Comparison of ENCODE assay signal across 13 cellular contexts in the genomic region with DNA sequence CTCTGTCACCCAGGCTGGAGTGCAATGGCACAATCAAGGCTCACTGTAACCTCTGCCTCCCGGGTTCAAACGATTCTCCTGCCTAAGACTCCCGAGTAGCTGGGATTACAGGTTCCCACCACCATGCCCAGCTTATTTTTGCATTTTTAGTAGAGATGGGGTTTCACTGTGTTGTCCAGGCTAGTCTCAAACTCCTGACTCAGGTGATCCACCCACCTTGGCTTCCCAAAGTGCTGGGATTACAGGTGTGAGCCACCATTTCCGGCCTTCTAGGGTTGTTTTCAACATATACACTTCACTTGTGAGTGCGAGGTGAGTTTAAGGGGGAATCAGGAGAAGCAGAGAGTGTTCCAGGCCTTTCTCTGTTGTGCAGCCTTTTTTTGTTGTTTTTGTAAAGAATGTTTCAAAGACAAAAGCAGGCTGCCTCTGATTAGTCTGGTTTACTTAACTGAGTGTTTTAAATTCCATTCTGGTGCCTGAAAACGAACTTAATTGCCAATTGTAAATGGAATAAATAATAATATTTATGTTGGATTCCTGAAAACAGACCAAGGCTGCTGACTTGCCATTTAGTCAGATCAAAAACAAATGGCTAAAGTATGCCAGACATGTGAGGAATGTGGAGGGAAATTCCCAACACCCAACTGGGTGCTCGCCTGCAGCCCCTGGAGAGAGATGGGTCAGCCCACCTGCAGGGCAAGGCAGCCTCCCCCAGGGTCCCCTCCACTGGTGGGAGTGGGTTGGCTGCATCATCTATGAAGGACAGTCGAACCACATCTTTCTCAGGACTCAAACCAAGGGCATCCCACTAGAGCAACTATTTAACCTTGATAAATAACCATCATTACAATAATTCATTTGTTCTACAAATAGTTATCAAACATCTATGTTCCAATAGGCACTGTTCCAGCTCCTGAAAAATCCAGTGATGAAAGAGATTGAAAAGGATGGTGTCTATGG. TPM values are rescaled to one million over a fixed set of nuclear protein-coding genes. Genes with fewer than 3 reads are reported as not detected.
DNase-seq lines count a peak whose midpoint lies in the region; ATAC-seq and TF ChIP-seq lines count a peak whose summit lies in the region.
"Had no signal": no experiment of that assay in that cellular context is flagged by ENCODE, and none has a peak within 500 bp of the region (broad histone marks: within the 10 kb centered on the region; RNA-seq: fewer than 3 reads in every experiment).

No MANE protein-coding gene starts in this region.

- H3K27ac Mint-ChIP-seq in Caco-2 (ENCODE audit: unreplicated experiment), result peak overlapping the region; percentile 92

- BruUV-seq in Caco-2 (replicated peaks; lab: Mats Ljungman, UMichigan), result no TSS peak

- intact Hi-C loops in Caco-2 (cut with micrococcal nuclease; ENCODE audit: unreplicated experiment), result no loop called here

- H3K36me3 ChIP-seq in Caco-2 (ENCODE audit: control insufficient read depth, insufficient read depth, low read length), result no peaks in the 10 kb centered on the region

- H3K4me1 Mint-ChIP-seq in Caco-2 (ENCODE audit: low read depth, unreplicated experiment), result peaks cover 26% of the 10 kb centered on the region

- H3K9me3 ChIP-seq in Caco-2, result no peaks in the 10 kb centered on the region

- H3K4me3 ChIP-seq in Caco-2 (ENCODE audit: low read depth, low read length) (no peak overlapping the region), epithelial cell of proximal tubule (ENCODE audit: low read depth, low read length) (no peak overlapping the region)

- H3K9me3 Mint-ChIP-seq in Caco-2 (ENCODE audit: unreplicated experiment), result no peaks in the 10 kb centered on the region
- H3K9me3 Mint-ChIP-seq: naive B cell had no signal

- ATAC-seq in omental fat pad (ENCODE audit: low FRiP score) (peak; percentile 24), HG02870 (IDR thresholded peaks at IDR 0.05; ENCODE audit: unreplicated experiment) (no peak), GM18867 (IDR thresholded peaks at IDR 0.05; ENCODE audit: unreplicated experiment) (no peak)

- H3K27me3 Mint-ChIP-seq in Caco-2 (ENCODE audit: insufficient read depth, unreplicated experiment), result no peaks in the 10 kb centered on the region
- H3K27me3 Mint-ChIP-seq: naive B cell had no signal

- peak overlapping the region; percentile 28 for H3K4me3 Mint-ChIP-seq in Caco-2 (ENCODE audit: unreplicated experiment)

- H3K27me3 ChIP-seq in Caco-2 (replicated peaks; ENCODE audit: control insufficient read depth, insufficient read depth, low read length), result no peaks in the 10 kb centered on the region

- H3K36me3 Mint-ChIP-seq in Caco-2 (ENCODE audit: insufficient read depth, unreplicated experiment), result peaks cover 20% of the 10 kb centered on the region
- H3K36me3 Mint-ChIP-seq: naive B cell had no signal

- CTCF ChIA-PET in Caco-2 (lab: Charles Lee), result no interaction called here

- TF ChIP-seq CTCF in Caco-2 (IDR thresholded peaks at IDR 0.05; ENCODE audit: insufficient read depth in 1 of 2, low read depth in 1 of 2, low read length in 1 of 2, severe bottlenecking in 1 of 2, unreplicated experiment in 1 of 2) (no peak), epithelial cell of proximal tubule (conservative IDR thresholded peaks at IDR 0.05; ENCODE audit: low read depth, low read length) (no peak), omental fat pad (IDR thresholded peaks at IDR 0.05) (no peak)

- POLR2A ChIA-PET in Caco-2 (lab: Charles Lee), result no interaction called here

- peaks cover 37% of the 10 kb centered on the region for H3K4me1 ChIP-seq in Caco-2

- DNase-seq in Caco-2 (peak; percentile 58 to 65), RKO (ENCODE audit: low spot score) (peak; percentile 68), epithelial cell of proximal tubule (ENCODE audit: low read depth) (peak; percentile 70), omental fat pad (ENCODE audit: low spot score) (no peak), OCI-M2 (lab: John Stamatoyannopoulos, UW; ENCODE audit: unreplicated experiment) (no peak), ureter (ENCODE audit: low spot score) (no peak)
- DNase-seq: activated CD4-positive, alpha-beta T cell treated with anti-CD3 and anti-CD28 coated beads for 4 hours; cortex of kidney; DMS 273 treated with DMSO at 0.1 percent for 48 hours; naive B cell; NCI-H526 had no signal

RNA-seq across cellular contexts. Expression of a gene that starts 4.6 kb away (rescaled TPM):
- total RNA-seq in Caco-2 (2022), result 106 and 112 TPM in 2 replicates
- total RNA-seq in epithelial cell of proximal tubule, result 251 and 275 TPM in 2 replicates
- 10 to 100 TPM; 30.9 to 49.8 (median 34.1) TPM for total RNA-seq in omental fat pad
- 59.7 TPM for total RNA-seq in ureter

RNA-seq across cellular contexts. Expression of a gene that starts 10.8 kb away (rescaled TPM):
- 55.0 and 60.6 TPM in 2 replicates for total RNA-seq in Caco-2 (2022)
- 55.6 and 75.5 TPM in 2 replicates for total RNA-seq in epithelial cell of proximal tubule
- total RNA-seq in omental fat pad, result 10 to 100 TPM; 32.9 to 39.4 (median 35.9) TPM
- 65.9 TPM for total RNA-seq in ureter

RNA-seq across cellular contexts. Expression of a gene that starts 49.8 kb away (rescaled TPM):
- total RNA-seq in Caco-2 (2022) (0.32 TPM in 1 of 2 replicates, not detected in the other), epithelial cell of proximal tubule (0.87 and 1.3 TPM in 2 replicates), omental fat pad (1 to 10 TPM in 3 of 4 donors, under 1 TPM in 1; 0.56 to 2.5 (median 1.4) TPM), ureter (8.9 TPM)

Comparison
In these comparisons a context has a peak if more than half of its experiments do, and no peak if none do; other contexts are left out.
1. DNase-seq: peak in Caco-2 (2 of 2), RKO (single experiment) and epithelial cell of proximal tubule (single experiment); none in omental fat pad (single experiment), OCI-M2 (single experiment) and ureter (single experiment).